Comparison of ENCODE assay signal across 8 cellular contexts in the genomic region with DNA sequence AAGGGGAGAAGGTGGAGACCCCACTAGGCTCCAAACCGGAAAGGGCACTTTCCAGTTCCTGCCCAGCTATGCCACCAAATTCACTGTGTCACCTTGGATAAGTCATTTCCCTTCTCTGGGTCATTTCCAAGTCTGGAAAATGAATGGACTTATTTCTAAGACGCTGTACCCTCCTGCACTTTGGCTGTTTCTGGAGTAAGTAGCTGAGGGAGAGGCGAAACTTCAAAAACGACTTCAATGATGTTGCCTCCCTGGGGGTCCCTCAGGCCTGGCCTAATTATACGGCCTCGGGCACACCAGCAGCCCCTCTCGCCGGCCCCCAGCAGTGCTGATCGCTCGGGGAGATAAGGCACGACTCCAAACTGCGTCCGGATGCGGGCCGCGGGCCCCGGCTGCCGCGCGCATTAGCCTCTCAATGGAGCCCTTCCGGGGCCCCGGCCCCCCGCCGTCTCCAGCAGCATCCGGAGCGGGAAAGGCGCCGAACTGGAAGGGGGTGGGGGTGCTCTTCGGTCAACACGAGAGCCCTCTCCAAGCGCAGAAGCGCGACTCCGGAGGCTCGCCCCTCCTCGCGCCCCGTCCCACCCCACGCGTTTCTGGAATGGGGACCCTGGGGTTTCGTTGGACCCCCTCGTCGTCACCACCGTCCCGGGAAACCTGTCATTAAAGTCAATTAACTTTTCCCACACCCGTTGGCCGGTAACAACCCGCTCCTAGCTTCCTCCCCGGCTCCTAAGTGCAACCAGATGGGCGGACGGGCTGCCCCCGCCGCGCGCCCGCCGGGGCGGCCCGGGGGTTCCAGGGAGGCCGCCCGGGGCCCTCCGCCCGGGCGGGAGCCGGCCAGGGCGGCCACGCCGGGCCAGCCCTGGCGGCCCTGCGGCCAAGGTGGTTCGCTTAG. TPM values are rescaled to one million over a fixed set of nuclear protein-coding genes. Genes with fewer than 3 reads are reported as not detected.
DNase-seq lines count a peak whose midpoint lies in the region; ATAC-seq and TF ChIP-seq lines count a peak whose summit lies in the region.

No MANE protein-coding gene starts in this region.

- WGBS in ectodermal cell, 2 experiments: 1% methylated on average over 71 of the region's 71 CpGs
- WGBS in lung, 2 donors: 2% methylated on average over 71 of the region's 71 CpGs
- 3% methylated on average over 71 of the region's 71 CpGs for WGBS in thymus

- H3K9me3 ChIP-seq in T-helper 17 cell (ENCODE audit: control insufficient read depth, low read length, poor library complexity, severe bottlenecking) (no peaks in the 10 kb centered on the region), ectodermal cell (ENCODE audit: control insufficient read depth, low read length) (no peaks in the 10 kb centered on the region), lung (ENCODE audit: control insufficient read depth in 2 of 2, insufficient read depth in 1 of 2, low read length in 1 of 2) (no peaks in the 10 kb centered on the region), thymus (ENCODE audit: control insufficient read depth) (peaks cover 2% of the 10 kb centered on the region)

- DNase-seq in Caki2 (ENCODE audit: low read depth) (peak; percentile 55), HT-29 (ENCODE audit: low spot score) (peak; percentile 75), T-helper 17 cell (no peak), lung (ENCODE audit: low spot score) (peak; percentile 43), inferior parietal cortex (ENCODE audit: extremely low spot score) (no peak), amniotic stem cell (lab: John Stamatoyannopoulos, UW) (no peak)

- no peak overlapping the region for H3K27ac Mint-ChIP-seq in T-helper 17 cell

- H3K4me3 ChIP-seq in ectodermal cell (ENCODE audit: insufficient read depth, low read depth, low read length): peak overlapping the region; percentile 34
- peak overlapping the region; percentile 44 for H3K4me3 ChIP-seq in lung
- peak overlapping the region; percentile 55 for H3K4me3 ChIP-seq in thymus (ENCODE audit: low read length)

- H3K27ac ChIP-seq in ectodermal cell (ENCODE audit: insufficient read depth, low read depth, low read length, poor library complexity, severe bottlenecking) (peak overlapping the region; percentile 72), lung (ENCODE audit: low read depth in 1 of 2, low read length in 1 of 2) (peak overlapping the region; percentile 97 to 99), thymus (ENCODE audit: low read depth) (peak overlapping the region; percentile 65)

- peaks cover 30% of the 10 kb centered on the region for H3K4me1 ChIP-seq in ectodermal cell (ENCODE audit: control insufficient read depth, insufficient read depth, low read length)
- peaks cover 3 to 8% of the 10 kb centered on the region in 2 donors for H3K4me1 ChIP-seq in lung (ENCODE audit: control insufficient read depth in 2 of 2, insufficient read depth in 2 of 2, low read length in 2 of 2)
- H3K4me1 ChIP-seq in thymus (ENCODE audit: control insufficient read depth, insufficient read depth, low read length): peaks cover 24% of the 10 kb centered on the region

- H3K4me3 Mint-ChIP-seq in T-helper 17 cell: peak overlapping the region; percentile 69

- peaks cover 25% of the 10 kb centered on the region for H3K4me1 Mint-ChIP-seq in T-helper 17 cell

- no peak for TF ChIP-seq CTCF in lung (IDR thresholded peaks at IDR 0.05; ENCODE audit: control extremely low read depth, extremely low read depth)

- H3K36me3 ChIP-seq in ectodermal cell (ENCODE audit: control insufficient read depth, insufficient read depth, low read length) (no peaks in the 10 kb centered on the region), lung (ENCODE audit: control insufficient read depth in 2 of 2, insufficient read depth in 2 of 2, low read length in 2 of 2) (no peaks in the 10 kb centered on the region), thymus (ENCODE audit: control insufficient read depth, insufficient read depth) (no peaks in the 10 kb centered on the region)

- H3K27me3 ChIP-seq in ectodermal cell (ENCODE audit: control insufficient read depth, insufficient read depth, low read length, poor library complexity, severe bottlenecking) (peaks cover 18% of the 10 kb centered on the region), lung (ENCODE audit: control insufficient read depth, insufficient read depth) (no peaks in the 10 kb centered on the region), thymus (ENCODE audit: control insufficient read depth, insufficient read depth) (peaks cover 44% of the 10 kb centered on the region)

- H3K36me3 Mint-ChIP-seq in T-helper 17 cell (ENCODE audit: low read depth): peaks cover 3% of the 10 kb centered on the region

- ATAC-seq in T-helper 17 cell: no peak
- ATAC-seq in lung (ENCODE audit: insufficient read depth, low FRiP score): peak; percentile 17

- H3K27me3 Mint-ChIP-seq in T-helper 17 cell: peaks cover 26% of the 10 kb centered on the region

- in situ Hi-C loops in Caki2 (cut with HindIII; ENCODE audit: low pct_unique_long_range_greater_than_20kb, low sequenced_read_pairs): no loop called here

RNA-seq across cellular contexts. Expression of a gene that starts 4.8 kb away (rescaled TPM):
- total RNA-seq in Caki2 (2014; rRNA removed; shearing (Covaris generic); ENCODE audit: low replicate concordance): 43.2 and 45.9 TPM in 2 replicates
- 543 and 595 TPM in 2 replicates for total RNA-seq in HT-29 (2014; rRNA removed; shearing (Covaris generic))
- 1 to 10 TPM; 2.4 to 3.1 TPM for total RNA-seq in T-helper 17 cell
- 29.4 TPM for polyA plus RNA-seq in ectodermal cell (2013, experiment 1 of 4)
- 43.1 TPM for polyA plus RNA-seq in ectodermal cell (2013, experiment 2 of 4)
- polyA plus RNA-seq in ectodermal cell (2013, experiment 3 of 4): 35.3 TPM
- 31.9 TPM for polyA plus RNA-seq in ectodermal cell (2013, experiment 4 of 4)
- 10 to 100 TPM; 30.8 to 70.6 TPM for total RNA-seq in lung
- polyA plus RNA-seq in lung: 10 to 100 TPM; 16.5 to 24.3 TPM
- polyA plus RNA-seq in thymus: 13.3 TPM

Comparison
In these comparisons a context has a peak if more than half of its experiments do, and no peak if none do; other contexts are left out.
1. DNase-seq: peak in Caki2 (single experiment), HT-29 (single experiment) and lung (single experiment); none in T-helper 17 cell (0 of 3), inferior parietal cortex (single experiment) and amniotic stem cell (single experiment).
2. Peak in every context shown above with its lines, with median percentiles within 50 percentile points of each other: H3K27ac ChIP-seq and H3K4me3 ChIP-seq.